ENCODE assay signal across 24 cellular contexts in genomic region chr4:181138116-181138515, GRCh38.
"Had no signal": no experiment of that assay in that cellular context is flagged by ENCODE, and none has a peak within 500 bp of the region (broad histone marks: within the 10 kb centered on the region; RNA-seq: fewer than 3 reads in every experiment).

No MANE protein-coding gene starts in this region.

- H3K9me3 Mint-ChIP-seq: activated CD4-positive, alpha-beta T cell treated with anti-CD3 and anti-CD28 coated beads, Interleukin-2, amount 10 ng/mL, durations not matched to agents 7 days and 5 days; central memory CD8-positive, alpha-beta T cell; T-helper 1 cell treated with Interleukin-12 subunit alpha and Interleukin-12 subunit beta and Interleukin-4 antibody, amounts not matched to agents 30 μg/mL and 1 μg/mL, for 36 hours had no signal

- ATAC-seq: activated naive CD4-positive, alpha-beta T cell treated with anti-CD3 and anti-CD28 coated beads, Interleukin-2, amount 50 U/mL, for 72 hours; activated T-cell treated with anti-CD3 and anti-CD28 coated beads, Interleukin-2, amount 50 U/mL, for 4 hours; right lobe of liver; WTC11 had no signal

- H3K27ac Mint-ChIP-seq: activated CD4-positive, alpha-beta memory T cell treated with anti-CD3 and anti-CD28 coated beads, Interleukin-2, amount 10 ng/mL, durations not matched to agents 7 days and 5 days; activated CD4-positive, alpha-beta T cell treated with anti-CD3 and anti-CD28 coated beads, Interleukin-2, amount 10 ng/mL, durations not matched to agents 7 days and 5 days; activated naive CD4-positive, alpha-beta T cell treated with anti-CD3 and anti-CD28 coated beads, Interleukin-2, amount 50 U/mL, for 72 hours; activated T-helper 2 cell treated with anti-CD3 and anti-CD28 coated beads, Interferon-gamma antibody, Interleukin-2, Interleukin-4, amounts not matched to agents 10 μg/mL and 5 μg/mL and 100 μg/mL, durations not matched to agents 14 hours and 24 hours and 36 hours; dendritic cell treated with granulocyte-macrophage colony-stimulating factor and Interleukin-4, amounts not matched to agents 40 ng/mL and 50 ng/mL, for 4 days; endodermal cell; naive B cell; progenitor cell of endocrine pancreas; T-helper 1 cell treated with Interleukin-12 subunit alpha and Interleukin-12 subunit beta and Interleukin-4 antibody, amounts not matched to agents 30 μg/mL and 1 μg/mL, for 36 hours; WTC11 had no signal

- H3K4me1 Mint-ChIP-seq: activated CD4-positive, alpha-beta memory T cell treated with anti-CD3 and anti-CD28 coated beads, Interleukin-2, amount 10 ng/mL, durations not matched to agents 7 days and 5 days; activated CD4-positive, alpha-beta T cell treated with anti-CD3 and anti-CD28 coated beads, Interleukin-2, amount 10 ng/mL, durations not matched to agents 7 days and 5 days; central memory CD8-positive, alpha-beta T cell; naive B cell had no signal

- H3K9me3 ChIP-seq: esophagus squamous epithelium, left ventricle myocardium inferior, neutrophil, right lobe of liver, transverse colon had no signal

- H3K4me3 Mint-ChIP-seq: activated CD4-positive, alpha-beta memory T cell treated with anti-CD3 and anti-CD28 coated beads, Interleukin-2, amount 10 ng/mL, durations not matched to agents 7 days and 5 days; activated CD4-positive, alpha-beta T cell treated with anti-CD3 and anti-CD28 coated beads, Interleukin-2, amount 10 ng/mL, durations not matched to agents 7 days and 5 days; activated T-cell treated with anti-CD3 and anti-CD28 coated beads, Interleukin-2, amount 50 U/mL, for 4 hours; central memory CD8-positive, alpha-beta T cell; dendritic cell treated with granulocyte-macrophage colony-stimulating factor and Interleukin-4, amounts not matched to agents 40 ng/mL and 50 ng/mL, for 4 days; endodermal cell; naive B cell; nephron progenitor cell; T-helper 1 cell treated with Interleukin-12 subunit alpha and Interleukin-12 subunit beta and Interleukin-4 antibody, amounts not matched to agents 30 μg/mL and 1 μg/mL, for 36 hours; WTC11 had no signal

- DNase-seq: activated CD4-positive, alpha-beta memory T cell treated with anti-CD3 and anti-CD28 coated beads, Interleukin-2, amount 10 ng/mL, durations not matched to agents 7 days and 5 days; activated CD4-positive, alpha-beta T cell treated with anti-CD3 and anti-CD28 coated beads for 1 hour; activated CD4-positive, alpha-beta T cell treated with anti-CD3 and anti-CD28 coated beads, Interleukin-2, amount 10 ng/mL, durations not matched to agents 7 days and 5 days; activated T-cell treated with anti-CD3 and anti-CD28 coated beads, Interleukin-2, amount 50 U/mL, for 4 hours; anterior cingulate cortex; endodermal cell; esophagus squamous epithelium; kidney glomerular epithelial cell; left ventricle myocardium inferior; naive B cell; nephron progenitor cell; right lobe of liver; stimulated activated CD4-positive, alpha-beta T cell treated with anti-CD3 and anti-CD28 coated beads, Interleukin-2, amount 100 ng/mL, for 48 hours; stimulated activated naive CD4-positive, alpha-beta T cell treated with Interleukin-2 at 50 U/mL for 16 hours; T1000; transverse colon had no signal

- H3K27me3 Mint-ChIP-seq: activated CD4-positive, alpha-beta memory T cell treated with anti-CD3 and anti-CD28 coated beads, Interleukin-2, amount 10 ng/mL, durations not matched to agents 7 days and 5 days; activated CD4-positive, alpha-beta T cell treated with anti-CD3 and anti-CD28 coated beads, Interleukin-2, amount 10 ng/mL, durations not matched to agents 7 days and 5 days; central memory CD8-positive, alpha-beta T cell; dendritic cell treated with granulocyte-macrophage colony-stimulating factor and Interleukin-4, amounts not matched to agents 40 ng/mL and 50 ng/mL, for 4 days had no signal

- H3K36me3 Mint-ChIP-seq: activated naive CD4-positive, alpha-beta T cell treated with anti-CD3 and anti-CD28 coated beads, Interleukin-2, amount 50 U/mL, for 72 hours; naive B cell; WTC11 had no signal
